8 cellular contexts compared by ENCODE assay signal in the genomic region with DNA sequence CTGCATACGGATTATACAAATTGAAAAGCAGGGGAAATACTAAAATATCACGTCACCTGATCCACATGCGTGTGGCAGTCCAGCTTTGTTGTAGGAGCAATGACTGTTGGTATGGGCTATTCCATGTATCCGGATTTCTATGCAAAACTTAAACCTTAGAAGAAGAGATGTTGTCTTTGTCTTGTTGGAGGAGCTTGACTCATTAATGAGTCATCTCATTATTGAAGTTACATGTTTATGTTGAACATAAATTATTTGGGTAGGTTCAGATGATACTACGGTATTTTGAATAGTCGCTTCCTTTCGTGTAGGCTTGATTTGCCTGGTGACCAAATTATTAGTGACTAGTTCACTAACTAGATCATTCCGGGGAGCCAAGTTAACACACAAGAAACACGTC. TPM values are rescaled to one million over a fixed set of nuclear protein-coding genes. Genes with fewer than 3 reads are reported as not detected.
DNase-seq lines count a peak whose midpoint lies in the region; ATAC-seq and TF ChIP-seq lines count a peak whose summit lies in the region.

No MANE protein-coding gene starts in this region.

- CTCF ChIA-PET in activated CD8-positive, alpha-beta memory T cell treated with anti-CD3 and anti-CD28 coated beads, Interleukin-2, amount 10 ng/mL, durations not matched to agents 7 days and 5 days (lab: Charles Lee), result interaction anchor here (0.5 to 2.6 kb wide), 30 partner anchors 9 to 658 kb away, joined by 3 to 33 read pairs (median 3); partner anchors contain the start of genes LDHA, SERGEF and SPTY2D1

- H3K4me3 Mint-ChIP-seq in activated CD8-positive, alpha-beta memory T cell treated with anti-CD3 and anti-CD28 coated beads, Interleukin-2, amount 10 ng/mL, durations not matched to agents 7 days and 5 days, result peak overlapping the region; percentile 4
- peak overlapping the region; percentile 98 for H3K4me3 Mint-ChIP-seq in endothelial cell (ENCODE audit: unreplicated experiment)

- peaks cover 17% of the 10 kb centered on the region for H3K79me2 ChIP-seq in smooth muscle cell (ENCODE audit: low read depth)

- H3K27me3 ChIP-seq in smooth muscle cell (ENCODE audit: low read depth), result peaks cover 4% of the 10 kb centered on the region

- no peak overlapping the region for H3K9ac ChIP-seq in smooth muscle cell (ENCODE audit: low read depth)

- peak overlapping the region; percentile 98 for H3K4me2 ChIP-seq in smooth muscle cell

- peaks cover 16% of the 10 kb centered on the region for H3K36me3 Mint-ChIP-seq in activated CD8-positive, alpha-beta memory T cell treated with anti-CD3 and anti-CD28 coated beads, Interleukin-2, amount 10 ng/mL, durations not matched to agents 7 days and 5 days
- peaks cover 2% of the 10 kb centered on the region for H3K36me3 Mint-ChIP-seq in endothelial cell (ENCODE audit: low read depth, unreplicated experiment)

- H3K4me3 ChIP-seq in smooth muscle cell, result no peak overlapping the region

- no peak overlapping the region for H3K27ac Mint-ChIP-seq in activated CD8-positive, alpha-beta memory T cell treated with anti-CD3 and anti-CD28 coated beads, Interleukin-2, amount 10 ng/mL, durations not matched to agents 7 days and 5 days
- no peak overlapping the region for H3K27ac Mint-ChIP-seq in endothelial cell (ENCODE audit: unreplicated experiment)

- H3K9me3 Mint-ChIP-seq in activated CD8-positive, alpha-beta memory T cell treated with anti-CD3 and anti-CD28 coated beads, Interleukin-2, amount 10 ng/mL, durations not matched to agents 7 days and 5 days (ENCODE audit: low read depth), result no peaks in the 10 kb centered on the region
- no peaks in the 10 kb centered on the region for H3K9me3 Mint-ChIP-seq in endothelial cell (ENCODE audit: unreplicated experiment)

- 91% methylated on average over 9 of the region's 9 CpGs for WGBS in smooth muscle cell (ENCODE audit: low lambda C conversion rate)

- peaks cover 12% of the 10 kb centered on the region for H3K27me3 Mint-ChIP-seq in activated CD8-positive, alpha-beta memory T cell treated with anti-CD3 and anti-CD28 coated beads, Interleukin-2, amount 10 ng/mL, durations not matched to agents 7 days and 5 days
- H3K27me3 Mint-ChIP-seq in endothelial cell (ENCODE audit: unreplicated experiment), result no peaks in the 10 kb centered on the region

- H3K36me3 ChIP-seq in smooth muscle cell (ENCODE audit: low read depth), result no peaks in the 10 kb centered on the region

- peaks cover 20% of the 10 kb centered on the region for H3K4me1 Mint-ChIP-seq in activated CD8-positive, alpha-beta memory T cell treated with anti-CD3 and anti-CD28 coated beads, Interleukin-2, amount 10 ng/mL, durations not matched to agents 7 days and 5 days
- H3K4me1 Mint-ChIP-seq in endothelial cell (ENCODE audit: unreplicated experiment), result peaks cover 7% of the 10 kb centered on the region

- H3K4me1 ChIP-seq in smooth muscle cell (ENCODE audit: low read depth), result peaks cover 8% of the 10 kb centered on the region

- no peak for ATAC-seq in activated CD8-positive, alpha-beta memory T cell treated with anti-CD3 and anti-CD28 coated beads, Interleukin-2, amount 10 ng/mL, durations not matched to agents 7 days and 5 days

- TF ChIP-seq CTCF in endothelial cell (IDR thresholded peaks at IDR 0.05; ENCODE audit: unreplicated experiment) (no peak), smooth muscle cell (IDR thresholded peaks at IDR 0.05; ENCODE audit: borderline replicate concordance, insufficient read depth, poor library complexity, severe bottlenecking) (no peak)

- no peaks in the 10 kb centered on the region for H4K20me1 ChIP-seq in smooth muscle cell (ENCODE audit: low read depth)

- no peaks in the 10 kb centered on the region for H3F3A ChIP-seq in smooth muscle cell (ENCODE audit: low read depth)

- no peak for DNase-seq in activated CD8-positive, alpha-beta memory T cell treated with anti-CD3 and anti-CD28 coated beads, Interleukin-2, amount 10 ng/mL, durations not matched to agents 7 days and 5 days
- no peak for DNase-seq in activated CD8-positive, alpha-beta memory T cell treated with anti-CD3 and anti-CD28 coated beads for 24 hours
- peak; percentile 51 for DNase-seq in RKO (ENCODE audit: low spot score)
- DNase-seq in endothelial cell (ENCODE audit: low spot score), result no peak
- no peak for DNase-seq in smooth muscle cell (lab: John Stamatoyannopoulos, UW; ENCODE audit: unreplicated experiment)
- DNase-seq in islet precursor cell, result no peak
- DNase-seq in AG08396 (ENCODE audit: low spot score), result no peak
- DNase-seq in stimulated activated CD4-positive, alpha-beta T cell treated with anti-CD3 and anti-CD28 coated beads, Interleukin-12 subunit alpha, Interleukin-12 subunit beta, amount 100 ng/mL, for 4 hours, result no peak

- H3K27ac ChIP-seq in smooth muscle cell (ENCODE audit: low read depth), result no peak overlapping the region

- H2AFZ ChIP-seq in smooth muscle cell (ENCODE audit: low read depth), result peak overlapping the region; percentile 82

- no peaks in the 10 kb centered on the region for H3K9me3 ChIP-seq in smooth muscle cell (replicated peaks; ENCODE audit: low read depth)

RNA-seq across cellular contexts. Expression of gene SAAL1, which starts 0.8 kb away (rescaled TPM):
- 10 to 100 TPM; 30.0 to 35.3 TPM for total RNA-seq in activated CD8-positive, alpha-beta memory T cell treated with anti-CD3 and anti-CD28 coated beads, Interleukin-2, amount 10 ng/mL, durations not matched to agents 7 days and 5 days
- 25.1 TPM for total RNA-seq in endothelial cell (ENCODE audit: unreplicated experiment)
- total RNA-seq in smooth muscle cell, result 20.0 and 22.2 TPM in 2 replicates
- polyA plus RNA-seq in smooth muscle cell, result 19.4 and 19.9 TPM in 2 replicates

RNA-seq across cellular contexts. Expression of gene MRGPRX3, which starts 25.7 kb away (rescaled TPM):
- total RNA-seq in activated CD8-positive, alpha-beta memory T cell treated with anti-CD3 and anti-CD28 coated beads, Interleukin-2, amount 10 ng/mL, durations not matched to agents 7 days and 5 days, result not detected
- total RNA-seq in endothelial cell (ENCODE audit: unreplicated experiment) (0.21 TPM), smooth muscle cell (not detected in 2 replicates)
- not detected in 2 replicates for polyA plus RNA-seq in smooth muscle cell
